Comparison of ENCODE assay signal across 1 cellular context in the genomic region with DNA sequence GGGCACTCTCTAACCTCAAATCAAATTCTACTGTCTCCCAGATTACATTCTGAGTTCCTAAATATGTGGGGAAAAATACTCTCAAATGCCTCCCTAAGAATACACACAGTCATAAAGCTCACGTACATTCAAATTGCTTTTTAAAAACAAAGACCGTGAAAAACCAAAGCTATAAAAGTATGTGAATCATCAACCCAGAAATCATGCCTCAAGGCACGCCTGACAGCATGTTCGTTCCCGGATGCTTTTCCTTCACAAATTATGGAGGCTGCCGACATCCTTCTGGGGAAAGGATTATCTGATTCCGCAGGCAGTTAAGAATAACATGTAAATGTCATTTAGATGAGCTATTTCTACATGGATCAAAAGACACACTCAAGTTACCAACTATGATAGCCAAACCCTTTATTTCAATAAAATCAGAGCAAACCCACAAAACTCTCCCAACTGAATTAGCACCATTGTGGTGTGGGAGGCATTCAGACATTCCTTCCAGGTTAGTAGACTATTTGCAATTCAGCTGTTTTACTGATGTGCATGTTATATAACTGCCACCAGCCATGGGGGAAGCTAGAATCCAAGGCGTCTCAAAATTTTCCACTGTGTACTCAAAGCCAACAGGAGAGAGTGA.
TF ChIP-seq lines count a peak whose summit lies in the region.

No MANE protein-coding gene starts in this region.

TF ChIP-seq in HEK293, 187 proteins besides CTCF, POLR2A, EP300 and RAD21 (continued from another document):
- TF ChIP-seq, protein P1, sequence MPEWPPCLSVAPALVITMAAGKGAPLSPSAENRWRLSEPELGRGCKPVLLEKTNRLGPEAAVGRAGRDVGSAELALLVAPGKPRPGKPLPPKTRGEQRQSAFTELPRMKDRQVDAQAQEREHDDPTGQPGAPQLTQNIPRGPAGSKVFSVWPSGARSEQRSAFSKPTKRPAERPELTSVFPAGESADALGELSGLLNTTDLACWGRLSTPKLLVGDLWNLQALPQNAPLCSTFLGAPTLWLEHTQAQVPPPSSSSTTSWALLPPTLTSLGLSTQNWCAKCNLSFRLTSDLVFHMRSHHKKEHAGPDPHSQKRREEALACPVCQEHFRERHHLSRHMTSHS (tag by site-specific recombination; IDR thresholded peaks at IDR 0.05): no peak
- TF ChIP-seq FEZF1 (tag by site-specific recombination; IDR thresholded peaks at IDR 0.05) (peak; percentile 80), ZNF791 (tag by site-specific recombination; IDR thresholded peaks at IDR 0.05) (no peak), SCRT2 (tag by site-specific recombination; IDR thresholded peaks at IDR 0.05) (no peak), ZNF112 (tag by site-specific recombination; IDR thresholded peaks at IDR 0.05) (no peak), ZNF132 (tag by site-specific recombination; IDR thresholded peaks at IDR 0.05; ENCODE audit: borderline replicate concordance) (no peak), ZNF501 (tag by site-specific recombination; IDR thresholded peaks at IDR 0.05) (0 out of 2 replicates have a peak, but pooled peaks have one; percentile 56), SP3 (tag by site-specific recombination; IDR thresholded peaks at IDR 0.05) (peak; percentile 27; the same call in 1 of the 2 replicates), ZFP69B (tag by site-specific recombination; IDR thresholded peaks at IDR 0.05) (0 out of 2 replicates have a peak, but pooled peaks have one; percentile 15)
- TF ChIP-seq, protein P2, sequence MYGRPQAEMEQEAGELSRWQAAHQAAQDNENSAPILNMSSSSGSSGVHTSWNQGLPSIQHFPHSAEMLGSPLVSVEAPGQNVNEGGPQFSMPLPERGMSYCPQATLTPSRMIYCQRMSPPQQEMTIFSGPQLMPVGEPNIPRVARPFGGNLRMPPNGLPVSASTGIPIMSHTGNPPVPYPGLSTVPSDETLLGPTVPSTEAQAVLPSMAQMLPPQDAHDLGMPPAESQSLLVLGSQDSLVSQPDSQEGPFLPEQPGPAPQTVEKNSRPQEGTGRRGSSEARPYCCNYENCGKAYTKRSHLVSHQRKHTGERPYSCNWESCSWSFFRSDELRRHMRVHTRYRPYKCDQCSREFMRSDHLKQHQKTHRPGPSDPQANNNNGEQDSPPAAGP (tag by site-specific recombination; IDR thresholded peaks at IDR 0.05): no peak; the same call in 1 of the 2 replicates
